9 cellular contexts compared by ENCODE assay signal in the genomic region with DNA sequence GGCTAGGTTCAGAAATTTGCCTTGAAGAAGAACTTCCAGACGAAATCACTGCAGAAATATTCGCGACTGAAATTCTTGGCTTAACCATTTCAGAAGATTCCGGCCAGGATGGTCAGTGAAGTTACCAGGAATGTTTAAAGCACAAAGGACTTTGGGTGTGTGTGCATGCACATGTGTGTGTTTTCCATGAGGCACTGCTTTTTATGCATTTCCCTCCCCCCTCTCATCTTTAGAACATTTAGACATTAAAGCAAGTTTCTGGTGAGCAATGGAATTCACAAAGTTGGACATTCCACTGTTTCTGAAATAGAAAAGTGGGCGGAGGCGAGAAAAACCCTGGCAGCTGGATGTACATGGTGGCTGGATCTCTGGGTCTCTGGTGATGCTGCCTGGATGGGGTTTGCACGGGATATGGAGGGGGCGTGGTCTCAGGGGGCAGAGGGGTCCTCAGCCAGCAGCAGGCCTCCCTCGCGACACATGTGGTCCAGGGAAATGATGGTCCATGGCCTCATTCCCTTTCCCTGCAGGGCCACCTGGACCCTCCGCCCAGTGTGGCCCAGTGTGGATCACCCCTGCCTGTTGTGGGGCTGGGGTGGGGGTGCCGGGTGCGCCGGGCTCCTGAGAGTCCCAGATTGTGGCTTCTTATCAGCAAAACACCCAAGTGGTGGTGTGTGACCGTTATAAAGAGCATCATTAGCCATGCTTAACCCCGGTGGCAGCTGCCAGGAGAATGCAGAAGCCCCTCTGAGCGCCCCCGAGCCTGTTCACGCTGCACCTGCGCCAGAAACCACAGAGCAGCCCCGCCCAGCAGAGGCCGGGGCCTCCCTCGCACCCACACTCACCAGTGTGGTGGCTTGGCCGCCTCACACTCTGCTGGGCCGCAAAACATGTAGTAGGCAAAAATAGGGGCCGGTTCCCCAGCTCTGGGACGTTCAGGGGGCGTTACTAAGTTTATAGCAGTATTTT. TPM values are rescaled to one million over a fixed set of nuclear protein-coding genes. Genes with fewer than 3 reads are reported as not detected.
DNase-seq lines count a peak whose midpoint lies in the region; ATAC-seq and TF ChIP-seq lines count a peak whose summit lies in the region.
"Had no signal": no experiment of that assay in that cellular context is flagged by ENCODE, and none has a peak within 500 bp of the region (broad histone marks: within the 10 kb centered on the region; RNA-seq: fewer than 3 reads in every experiment).

No MANE protein-coding gene starts in this region.

- peak; percentile 37 for DNase-seq in GF-D8 (lab: John Stamatoyannopoulos, UW)
- peak; percentile 16 for DNase-seq in brain microvascular endothelial cell
- DNase-seq in natural killer cell, result no peak
- no peak for DNase-seq in retina
- DNase-seq in superior temporal gyrus (ENCODE audit: extremely low spot score), result no peak

- no peaks in the 10 kb centered on the region for H3K9me3 Mint-ChIP-seq in natural killer cell

- no peak overlapping the region for H3K27ac ChIP-seq in brain microvascular endothelial cell

- no peaks in the 10 kb centered on the region for H3K36me3 ChIP-seq in brain microvascular endothelial cell (replicated peaks)

- H3K27ac Mint-ChIP-seq in natural killer cell, result no peak overlapping the region
- H3K27ac Mint-ChIP-seq: nephron had no signal

- peaks cover 10 to 12% of the 10 kb centered on the region in 2 donors for H3K4me1 Mint-ChIP-seq in natural killer cell

- intact Hi-C loops in natural killer cell (cut with micrococcal nuclease), result no loop called here

- H3K36me3 Mint-ChIP-seq in natural killer cell, result no peaks in the 10 kb centered on the region

- no peak overlapping the region for H3K4me3 Mint-ChIP-seq in natural killer cell
- H3K4me3 Mint-ChIP-seq: nephron had no signal

- in situ Hi-C loops in brain microvascular endothelial cell (cut with HindIII; ENCODE audit: low pct_ligation_motif_present, low sequenced_read_pairs), result no loop called here

- no peaks in the 10 kb centered on the region for H3K27me3 ChIP-seq in brain microvascular endothelial cell (replicated peaks)

- peaks cover 22 to 23% of the 10 kb centered on the region in 2 donors for H3K27me3 Mint-ChIP-seq in natural killer cell (ENCODE audit: low read depth in 2 of 2)

- ATAC-seq in HG03066 (IDR thresholded peaks at IDR 0.05; ENCODE audit: low read depth, unreplicated experiment) (peak; percentile 71), natural killer cell (peak; percentile 37 to 93 (median 59)), GM21576 (IDR thresholded peaks at IDR 0.05; ENCODE audit: unreplicated experiment) (no peak), GM18858 (IDR thresholded peaks at IDR 0.05; ENCODE audit: unreplicated experiment) (no peak)

- no peak overlapping the region for H3K4me3 ChIP-seq in brain microvascular endothelial cell (ENCODE audit: low read depth, low read length)

- TF ChIP-seq CTCF in brain microvascular endothelial cell (IDR thresholded peaks at IDR 0.05; ENCODE audit: low read depth, low read length, missing control alignments), result no peak
- TF ChIP-seq CTCF in natural killer cell (IDR thresholded peaks at IDR 0.05), result no peak

RNA-seq across cellular contexts. Expression of a gene that starts 17.8 kb away (rescaled TPM):
- total RNA-seq in natural killer cell, result 1 to 10 TPM in 1 of 3 donors, under 1 TPM in 2; 0.85 to 1.1 (median 0.96) TPM

Comparison
In these comparisons a context has a peak if more than half of its experiments do, and no peak if none do; other contexts are left out.
1. DNase-seq: peak in GF-D8 (single experiment) and brain microvascular endothelial cell (single experiment); none in natural killer cell (single experiment), retina (single experiment) and superior temporal gyrus (single experiment).
2. ATAC-seq: peak in HG03066 (single experiment) and natural killer cell (3 of 3); none in GM21576 (single experiment) and GM18858 (single experiment).